ENCODE assay signal across 1 cellular context in genomic region chr11:118145285-118146227, GRCh38.
A peak's percentile ranks its signal among the peaks of the same experiment; 100 is the strongest.
TF ChIP-seq lines count a peak whose summit lies in the region.

No MANE protein-coding gene starts in this region.

TF ChIP-seq in K562, 482 proteins besides CTCF, POLR2A, EP300 and RAD21 (continued from another document and continues in another):
- TF ChIP-seq THRA (IDR thresholded peaks at IDR 0.05) (no peak), MNT (conservative IDR thresholded peaks at IDR 0.05) (peak in 1 of 2 experiments; percentile 31; a peak in 1 of 4 replicates), RFX5 (IDR thresholded peaks at IDR 0.05; ENCODE audit: low read depth, low read length) (no peak), CREB3 (tag; conservative IDR thresholded peaks at IDR 0.05; ENCODE audit: low read depth) (no peak), ZNF239 (CRISPR knock-in tag; IDR thresholded peaks at IDR 0.05) (no peak), ZFP91 (CRISPR knock-in tag; IDR thresholded peaks at IDR 0.05) (no peak), ZBTB43 (CRISPR knock-in tag; IDR thresholded peaks at IDR 0.05) (no peak), PRDM10 (IDR thresholded peaks at IDR 0.05; ENCODE audit: partially characterized antibody) (no peak), JUN (IDR thresholded peaks at IDR 0.05; ENCODE audit: borderline replicate concordance, low read depth, low read length) (no peak), JUN (CRISPR knock-in tag; IDR thresholded peaks at IDR 0.05; ENCODE audit: borderline replicate concordance) (0 out of 2 replicates have a peak, but pooled peaks have one; percentile 53), ZNF77 (CRISPR knock-in tag; IDR thresholded peaks at IDR 0.05) (no peak), GATAD2A (IDR thresholded peaks at IDR 0.05) (no peak), ZNF24 (IDR thresholded peaks at IDR 0.05) (no peak), TCF7L2 (IDR thresholded peaks at IDR 0.05; ENCODE audit: low read depth, low read length) (no peak), CBX1 (IDR thresholded peaks at IDR 0.05; ENCODE audit: low read depth) (no peak), KLF13 (tag; IDR thresholded peaks at IDR 0.05; ENCODE audit: borderline replicate concordance, low read depth) (peak; percentile 73; the same call in 1 of the 2 replicates), ID3 (CRISPR knock-in tag; IDR thresholded peaks at IDR 0.05) (no peak), ID3 (tag; IDR thresholded peaks at IDR 0.05) (no peak), ELF1 (tag; IDR thresholded peaks at IDR 0.05) (peak; percentile 18; the same call in 1 of the 2 replicates), KDM1A (IDR thresholded peaks at IDR 0.05) (no peak), FOXP1 (CRISPR knock-in tag; IDR thresholded peaks at IDR 0.05) (0 out of 2 replicates have a peak, but pooled peaks have one; percentile 45), ARID3A (IDR thresholded peaks at IDR 0.05; ENCODE audit: borderline replicate concordance, low read depth, low read length) (no peak), ELF4 (CRISPR knock-in tag; IDR thresholded peaks at IDR 0.05) (no peak), HMG20B (CRISPR knock-in tag; IDR thresholded peaks at IDR 0.05) (no peak), THRAP3 (IDR thresholded peaks at IDR 0.05; ENCODE audit: borderline replicate concordance) (no peak), ZNF512 (tag; IDR thresholded peaks at IDR 0.05) (no peak), ZNF764 (CRISPR knock-in tag; IDR thresholded peaks at IDR 0.05; ENCODE audit: low read depth) (no peak), KLF1 (tag; IDR thresholded peaks at IDR 0.05) (peak; percentile 54; the same call in 1 of the 2 replicates), PRMT5 (CRISPR knock-in tag; IDR thresholded peaks at IDR 0.05) (no peak), MBD1 (CRISPR knock-in tag; IDR thresholded peaks at IDR 0.05) (no peak), RNF2 (IDR thresholded peaks at IDR 0.05) (no peak), CREB3L1 (IDR thresholded peaks at IDR 0.05; ENCODE audit: borderline replicate concordance, low read depth) (peak; percentile 20; the same call in 1 of the 2 replicates), CXXC5 (CRISPR knock-in tag; IDR thresholded peaks at IDR 0.05) (0 out of 2 replicates have a peak, but pooled peaks have one; percentile 48), HMG20A (CRISPR knock-in tag; conservative IDR thresholded peaks at IDR 0.05) (no peak), NR2C2 (CRISPR knock-in tag; IDR thresholded peaks at IDR 0.05) (no peak), NR2C2 (tag; IDR thresholded peaks at IDR 0.05) (no peak), XRCC3 (IDR thresholded peaks at IDR 0.05) (no peak), NFIX (CRISPR knock-in tag; IDR thresholded peaks at IDR 0.05; ENCODE audit: low read depth) (no peak), ZC3H8 (IDR thresholded peaks at IDR 0.05) (no peak), RB1 (IDR thresholded peaks at IDR 0.05; ENCODE audit: low read depth) (peak; percentile 85), ZNF224 (CRISPR knock-in tag; IDR thresholded peaks at IDR 0.05) (no peak), IFI16 (CRISPR knock-in tag; IDR thresholded peaks at IDR 0.05) (no peak)
